In the genomic region with DNA sequence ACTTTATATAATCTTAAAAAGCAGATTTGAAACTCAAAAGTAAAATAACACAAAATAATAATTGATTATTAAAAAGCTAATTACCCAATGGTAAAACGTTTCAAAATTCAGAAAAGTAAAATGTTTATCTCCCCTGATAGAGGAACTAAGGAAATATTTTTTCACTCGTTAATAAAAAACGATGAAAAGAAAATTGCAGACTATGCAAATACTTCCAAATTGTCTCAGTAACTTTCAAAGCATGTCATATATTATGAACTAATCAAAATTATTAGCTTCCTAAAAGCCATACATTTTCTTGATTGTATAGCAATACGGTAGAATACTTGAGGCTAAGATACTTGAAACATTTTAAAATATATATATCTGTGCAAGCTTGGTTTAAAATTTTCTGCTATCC, we compare ENCODE assay signal across 23 cellular contexts.
DNase-seq lines count a peak whose midpoint lies in the region; ATAC-seq, FAIRE-seq and TF ChIP-seq lines count a peak whose summit lies in the region.
"Had no signal": no experiment of that assay in that cellular context is flagged by ENCODE, and none has a peak within 500 bp of the region (broad histone marks: within the 10 kb centered on the region; RNA-seq: fewer than 3 reads in every experiment).

No MANE protein-coding gene starts in this region.

- H3K9me1 ChIP-seq in K562 (ENCODE audit: control insufficient read depth, insufficient read depth, low read length) = no peaks in the 10 kb centered on the region

- FAIRE-seq in HepG2 (lab: Jason Lieb, UNC) (no peak), K562 (lab: Jason Lieb, UNC) (no peak)
- FAIRE-seq: A549, GM12891, GM19239 had no signal

- CTCF ChIA-PET in HepG2 (lab: Yijun Ruan, JAX; ENCODE audit: low intra/inter-chr PET ratio, low total read pairs) = no interaction called here
- CTCF ChIA-PET in K562 (lab: Yijun Ruan, JAX; ENCODE audit: low intra/inter-chr PET ratio) = no interaction called here

- POLR2A ChIA-PET in HepG2 (lab: Yijun Ruan, JAX) = no interaction called here
- POLR2A ChIA-PET in K562 (lab: Yijun Ruan, JAX) = no interaction called here

- no TSS peak for BruUV-seq in HepG2 (replicated peaks; lab: Mats Ljungman, UMichigan)
- BruUV-seq in K562 (replicated peaks; lab: Mats Ljungman, UMichigan) = no TSS peak

- H3K4me3 Mint-ChIP-seq in activated T-cell treated with anti-CD3 and anti-CD28 coated beads, Interleukin-2, amount 50 U/mL, for 24 hours = no peak overlapping the region
- H3K4me3 Mint-ChIP-seq: B cell; CD4-positive, alpha-beta T cell; CD8-positive, alpha-beta T cell had no signal

- H2AFZ ChIP-seq in HepG2 (ENCODE audit: low read length) (no peak overlapping the region), K562 (ENCODE audit: low read depth, low read length) (no peak overlapping the region)

- peaks cover 8% of the 10 kb centered on the region for H3K9me3 Mint-ChIP-seq in activated T-cell treated with anti-CD3 and anti-CD28 coated beads, Interleukin-2, amount 50 U/mL, for 24 hours

- H3K4me2 ChIP-seq in HepG2 (ENCODE audit: low read depth, low read length) (no peak overlapping the region), K562 (ENCODE audit: insufficient read depth, low read length) (no peak overlapping the region)
- H3K4me2 ChIP-seq: A549; BLaER1 treated with 17β-estradiol and CSF1 and Interleukin-3, amounts not matched to agents 10 nM and 100 nM had no signal

- H3K9me3 ChIP-seq in HepG2 (ENCODE audit: low read length) = no peaks in the 10 kb centered on the region
- no peaks in the 10 kb centered on the region for H3K9me3 ChIP-seq in right lobe of liver
- H3K9me3 ChIP-seq in K562 (replicated peaks; ENCODE audit: control insufficient read depth, insufficient read depth, low read depth, low read length) = no peaks in the 10 kb centered on the region
- H3K9me3 ChIP-seq: A549; BLaER1 treated with 17β-estradiol and CSF1 and Interleukin-3, amounts not matched to agents 10 nM and 100 nM had no signal

- H3K27me3 ChIP-seq in HepG2 (ENCODE audit: control insufficient read depth in 1 of 2, insufficient read depth in 2 of 2, low read length in 2 of 2) (no peaks in the 10 kb centered on the region), right lobe of liver (no peaks in the 10 kb centered on the region), K562 (ENCODE audit: control insufficient read depth in 2 of 2, insufficient read depth in 2 of 2, low read length in 2 of 2) (no peaks in the 10 kb centered on the region)
- H3K27me3 ChIP-seq: BLaER1 treated with 17β-estradiol and CSF1 and Interleukin-3, amounts not matched to agents 10 nM and 100 nM had no signal

- H3K4me3 ChIP-seq in HepG2 (replicated peaks in 1 of 3; ENCODE audit: insufficient read depth in 1 of 3, low read depth in 2 of 3, low read length in 3 of 3) (no peak overlapping the region), right lobe of liver (no peak overlapping the region), K562 (no peak overlapping the region)
- H3K4me3 ChIP-seq: A549; BLaER1 treated with 17β-estradiol and CSF1 and Interleukin-3, amounts not matched to agents 10 nM and 100 nM had no signal

- WGBS in HepG2 (ENCODE audit: low lambda C conversion rate) = 24% methylated on average over 4 of the region's 4 CpGs
- WGBS in right lobe of liver (ENCODE audit: insufficient coverage, low coverage, low lambda C conversion rate, missing lambda C conversion rate) = 55% methylated on average over 4 of the region's 4 CpGs
- WGBS in K562 (ENCODE audit: insufficient coverage, low coverage, missing lambda C conversion rate) = 0% methylated on average over 4 of the region's 4 CpGs

- in situ Hi-C loops in HepG2 (cut with HindIII; ENCODE audit: extremely low pct_ligation_motif_present, low pct_unique_long_range_greater_than_20kb) = no loop called here
- in situ Hi-C loops in K562 (cut with MboI) = no loop called here

- no peaks in the 10 kb centered on the region for H3K27me3 Mint-ChIP-seq in activated T-cell treated with anti-CD3 and anti-CD28 coated beads, Interleukin-2, amount 50 U/mL, for 24 hours
- H3K27me3 Mint-ChIP-seq: B cell; CD4-positive, alpha-beta T cell had no signal

- H4K20me1 ChIP-seq in HepG2 (ENCODE audit: insufficient read depth, low read length) (no peaks in the 10 kb centered on the region), K562 (replicated peaks; ENCODE audit: control insufficient read depth, insufficient read depth, low read length) (no peaks in the 10 kb centered on the region)
- H4K20me1 ChIP-seq: BLaER1 treated with 17β-estradiol and CSF1 and Interleukin-3, amounts not matched to agents 10 nM and 100 nM had no signal

- no peak for TF ChIP-seq CTCF in HepG2 (CRISPR knock-in tag; IDR thresholded peaks at IDR 0.05)
- no peak for TF ChIP-seq CTCF in right lobe of liver (IDR thresholded peaks at IDR 0.05)
- no peak for TF ChIP-seq CTCF in K562 (IDR thresholded peaks at IDR 0.05 in 2 of 3, conservative IDR thresholded peaks at IDR 0.05 in 1 of 3; ENCODE audit: insufficient read depth in 2 of 3, low read depth in 1 of 3, low read length in 3 of 3)

- intact Hi-C loops in HepG2 (cut with micrococcal nuclease; ENCODE audit: unreplicated experiment) (no loop called here), right lobe of liver (cut with DNase I) (no loop called here), K562 (cut with micrococcal nuclease) (no loop called here)

- H3K36me3 ChIP-seq in HepG2 (replicated peaks in 1 of 2; ENCODE audit: control insufficient read depth in 1 of 2, insufficient read depth in 2 of 2, low read length in 2 of 2) (no peaks in the 10 kb centered on the region), right lobe of liver (no peaks in the 10 kb centered on the region), K562 (ENCODE audit: control insufficient read depth, insufficient read depth, low read length) (no peaks in the 10 kb centered on the region)
- H3K36me3 ChIP-seq: BLaER1 treated with 17β-estradiol and CSF1 and Interleukin-3, amounts not matched to agents 10 nM and 100 nM had no signal

- H3K4me1 ChIP-seq in HepG2 (ENCODE audit: insufficient read depth, low read length) (no peaks in the 10 kb centered on the region), right lobe of liver (no peaks in the 10 kb centered on the region), K562 (replicated peaks in 1 of 2; ENCODE audit: control insufficient read depth in 2 of 2, insufficient read depth in 2 of 2, low read length in 2 of 2) (no peaks in the 10 kb centered on the region)
- H3K4me1 ChIP-seq: A549; BLaER1 treated with 17β-estradiol and CSF1 and Interleukin-3, amounts not matched to agents 10 nM and 100 nM had no signal

- H3K79me2 ChIP-seq in HepG2 (ENCODE audit: insufficient read depth, low read length) = no peaks in the 10 kb centered on the region
- no peaks in the 10 kb centered on the region for H3K79me2 ChIP-seq in K562 (ENCODE audit: control insufficient read depth, insufficient read depth, low read length)

- H3K27ac ChIP-seq in HepG2 (ENCODE audit: extremely low read length, insufficient read depth, low read length) (no peak overlapping the region), right lobe of liver (no peak overlapping the region), K562 (ENCODE audit: extremely low read depth, low read depth, low read length) (no peak overlapping the region)
- H3K27ac ChIP-seq: 22Rv1; A549; BLaER1 treated with 17β-estradiol and CSF1 and Interleukin-3, amounts not matched to agents 10 nM and 100 nM; C4-2B had no signal

- no peaks in the 10 kb centered on the region for H3K4me1 Mint-ChIP-seq in activated T-cell treated with anti-CD3 and anti-CD28 coated beads, Interleukin-2, amount 50 U/mL, for 24 hours (ENCODE audit: low read depth)
- H3K4me1 Mint-ChIP-seq: B cell had no signal

- ATAC-seq in HepG2 (no peak), right lobe of liver (no peak), K562 (no peak)
- ATAC-seq: A549; CD8-positive, alpha-beta T cell had no signal

- H3K36me3 Mint-ChIP-seq in activated T-cell treated with anti-CD3 and anti-CD28 coated beads, Interleukin-2, amount 50 U/mL, for 24 hours (ENCODE audit: low read depth) = no peaks in the 10 kb centered on the region
- H3K36me3 Mint-ChIP-seq: CD8-positive, alpha-beta T cell had no signal

- DNase-seq in HepG2 (ENCODE audit: low spot score) (no peak), right lobe of liver (no peak), K562 (ENCODE audit: extremely low read depth in 1 of 4, low spot score in 3 of 4) (no peak), NCI-H2196 treated with DMSO at 0.1 percent for 48 hours (lab: John Stamatoyannopoulos, UW; ENCODE audit: unreplicated experiment) (no peak)
- no peak for DNase-seq in activated T-cell treated with anti-CD3 and anti-CD28 coated beads, Interleukin-2, amount 50 U/mL, for 24 hours
- DNase-seq: AML-193; CD4-positive, alpha-beta T cell; CD8-positive, alpha-beta T cell; COR-L47; DMS 273 treated with DMSO at 0.1 percent for 48 hours; DMS153; DMS53; DMS79; DND-41; EL; GF-D8 had no signal

- H3K27ac Mint-ChIP-seq in activated T-cell treated with anti-CD3 and anti-CD28 coated beads, Interleukin-2, amount 50 U/mL, for 24 hours = no peak overlapping the region
- H3K27ac Mint-ChIP-seq: B cell; CD4-positive, alpha-beta T cell; CD8-positive, alpha-beta T cell had no signal

- H3K9ac ChIP-seq in HepG2 (ENCODE audit: insufficient read depth, low read depth, low read length) = no peak overlapping the region
- H3K9ac ChIP-seq in K562 (ENCODE audit: insufficient read depth in 1 of 2, low read depth in 2 of 2, low read length in 2 of 2) = no peak overlapping the region
- H3K9ac ChIP-seq: BLaER1 treated with 17β-estradiol and CSF1 and Interleukin-3, amounts not matched to agents 10 nM and 100 nM had no signal

- TF ChIP-seq RAD21 in HepG2 (CRISPR knock-in tag; IDR thresholded peaks at IDR 0.05) (no peak), K562 (CRISPR knock-in tag; conservative IDR thresholded peaks at IDR 0.05 in 1 of 2, IDR thresholded peaks at IDR 0.05 in 1 of 2) (no peak)

- TF ChIP-seq POLR2A in HepG2 (IDR thresholded peaks at IDR 0.05; ENCODE audit: insufficient read depth in 1 of 2, low read depth in 2 of 2, low read length in 2 of 2) = no peak
- TF ChIP-seq POLR2A in right lobe of liver (IDR thresholded peaks at IDR 0.05) = no peak
- no peak for TF ChIP-seq POLR2A in K562 (conservative IDR thresholded peaks at IDR 0.05)

- no peak for TF ChIP-seq EP300 in HepG2 (IDR thresholded peaks at IDR 0.05; ENCODE audit: low read depth in 2 of 2, low read length in 2 of 2)
- no peak for TF ChIP-seq EP300 in HepG2 (CRISPR knock-in tag; IDR thresholded peaks at IDR 0.05; ENCODE audit: borderline replicate concordance)
- no peak for TF ChIP-seq EP300 in K562 (IDR thresholded peaks at IDR 0.05; ENCODE audit: low read length)

TF ChIP-seq in HepG2, 621 proteins besides CTCF, POLR2A, EP300 and RAD21 (continues in another document):
- peak; percentile 47 to 71; a peak in 3 of 4 replicates for TF ChIP-seq MAFK (conservative IDR thresholded peaks at IDR 0.05 in 1 of 2, IDR thresholded peaks at IDR 0.05 in 1 of 2; ENCODE audit: low read length in 2 of 2)
- TF ChIP-seq MAFF (IDR thresholded peaks at IDR 0.05; ENCODE audit: low read depth, low read length) = peak; percentile 55; the same call in 1 of the 2 replicates

TF ChIP-seq in K562, 482 proteins besides CTCF, POLR2A, EP300 and RAD21:
- TF ChIP-seq ZNF830 (CRISPR knock-in tag; IDR thresholded peaks at IDR 0.05) = no peak
- no peak for TF ChIP-seq HLTF (IDR thresholded peaks at IDR 0.05)
- peak; percentile 50; the same call in 1 of the 2 replicates for TF ChIP-seq ZNF316 (IDR thresholded peaks at IDR 0.05)
- no peak for TF ChIP-seq MED1 (CRISPR knock-in tag; IDR thresholded peaks at IDR 0.05; ENCODE audit: borderline replicate concordance)
- TF ChIP-seq TAF7 (tag; IDR thresholded peaks at IDR 0.05) = no peak
- no peak for TF ChIP-seq KHSRP (IDR thresholded peaks at IDR 0.05)

Comparison
In these comparisons a context has a peak if more than half of its experiments do, and no peak if none do; other contexts are left out.
1. Of the 241 proteins assayed by ChIP-seq in both HepG2 and K562: peak only in HepG2: MAFF and MAFK; only in K562: none; in both: none; in neither: 239.